ENCODE assay signal across 10 cellular contexts in the genomic region with DNA sequence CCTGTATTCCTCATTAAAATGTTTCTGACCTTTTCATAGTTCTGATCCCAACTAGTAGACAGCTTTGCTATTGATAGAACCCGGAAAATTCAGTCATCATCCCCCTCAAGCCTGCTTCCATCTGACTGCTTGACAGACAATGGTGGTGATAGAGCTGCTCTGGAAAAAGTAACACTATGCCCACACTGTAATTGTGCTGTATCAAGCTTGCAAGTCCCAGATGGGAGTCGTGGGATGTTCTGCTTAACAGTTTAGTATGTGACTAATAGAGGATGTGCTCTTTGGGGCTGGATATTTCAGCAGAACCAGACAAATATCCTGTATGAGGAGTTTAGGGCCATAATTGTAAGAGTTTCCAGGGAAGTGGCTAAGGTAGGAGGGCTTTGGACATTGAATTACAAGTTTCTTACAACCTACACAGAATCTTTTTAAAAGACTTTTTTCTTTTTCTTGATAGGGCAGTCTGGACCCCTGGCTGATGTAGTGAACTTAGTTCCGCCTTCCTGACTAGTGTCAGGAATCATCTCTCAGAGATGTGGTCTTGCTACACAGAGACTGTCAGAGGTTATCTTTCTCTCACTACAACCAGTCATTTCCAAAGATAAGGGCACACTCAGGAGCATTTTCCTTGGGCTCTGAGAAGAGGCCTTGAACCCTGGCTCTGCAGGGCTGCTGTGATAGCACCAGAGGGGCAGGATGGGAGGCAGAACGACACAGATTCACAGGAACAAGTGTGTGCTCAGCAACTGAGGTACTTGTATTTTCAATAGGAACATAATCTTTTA.
DNase-seq lines count a peak whose midpoint lies in the region; ATAC-seq and TF ChIP-seq lines count a peak whose summit lies in the region.
"Had no signal": no experiment of that assay in that cellular context is flagged by ENCODE, and none has a peak within 500 bp of the region (broad histone marks: within the 10 kb centered on the region; RNA-seq: fewer than 3 reads in every experiment).

No MANE protein-coding gene starts in this region.

- no peaks in the 10 kb centered on the region for H3K9me3 Mint-ChIP-seq in CD8-positive, alpha-beta T cell

- H3K36me3 Mint-ChIP-seq in CD8-positive, alpha-beta T cell = no peaks in the 10 kb centered on the region

- no peaks in the 10 kb centered on the region for H3K36me3 ChIP-seq in CD8-positive, alpha-beta T cell (ENCODE audit: insufficient read depth, low read length)
- H3K36me3 ChIP-seq in muscle layer of duodenum (ENCODE audit: control insufficient read depth in 1 of 2, insufficient read depth in 2 of 2, low read length in 2 of 2) = no peaks in the 10 kb centered on the region
- H3K36me3 ChIP-seq: stomach had no signal

- H3K4me1 Mint-ChIP-seq in CD8-positive, alpha-beta T cell (ENCODE audit: low read depth) = peaks cover 22% of the 10 kb centered on the region

- H3K27ac Mint-ChIP-seq in CD8-positive, alpha-beta T cell = peak overlapping the region; percentile 5

- no peak for TF ChIP-seq CTCF in CD8-positive, alpha-beta T cell (IDR thresholded peaks at IDR 0.05)
- TF ChIP-seq CTCF in HL-60 (IDR thresholded peaks at IDR 0.05; ENCODE audit: insufficient read depth, low read length) (no peak), astrocyte of the spinal cord (IDR thresholded peaks at IDR 0.05; ENCODE audit: low read depth, low read length) (no peak)

- POLR2A ChIA-PET in CD8-positive, alpha-beta T cell (lab: Charles Lee) = interaction anchor here (0.6 to 1.1 kb wide), 2 partner anchors 215 to 223 kb away, joined by 3 read pairs; no protein-coding TSS in a partner anchor

- intact Hi-C loops in CD8-positive, alpha-beta T cell (cut with DNase I, micrococcal nuclease) = loop anchor here (5.0 to 10.0 kb wide), 3 partner anchors 189 to 227 kb away; no protein-coding TSS in a partner anchor

- H3K4me3 Mint-ChIP-seq in CD8-positive, alpha-beta T cell = no peak overlapping the region

- H3K4me3 ChIP-seq in CD8-positive, alpha-beta T cell (ENCODE audit: low read depth, low read length) = peak overlapping the region; percentile 7
- no peak overlapping the region for H3K4me3 ChIP-seq in HL-60 (replicated peaks; ENCODE audit: insufficient read depth, low read length)
- no peak overlapping the region for H3K4me3 ChIP-seq in astrocyte of the spinal cord (ENCODE audit: low read depth, low read length)
- no peak overlapping the region for H3K4me3 ChIP-seq in muscle layer of duodenum (ENCODE audit: low read depth in 1 of 2, low read length in 2 of 2)
- H3K4me3 ChIP-seq: stomach had no signal

- no peak for DNase-seq in CD8-positive, alpha-beta T cell
- DNase-seq in HL-60 (ENCODE audit: low read depth in 1 of 2, low spot score in 1 of 2) (peak in 1 of 2 experiments; percentile 2), astrocyte of the spinal cord (ENCODE audit: low read depth, low spot score) (peak; percentile 13), HPDE6-E6E7 (ENCODE audit: extremely low spot score) (no peak), NCI-H187 treated with DMSO at 0.1 percent for 48 hours (lab: John Stamatoyannopoulos, UW) (no peak), GM19240 (ENCODE audit: insufficient read length, low spot score) (no peak)
- DNase-seq in central memory CD4-positive, alpha-beta T cell = no peak
- DNase-seq: stomach had no signal

- in situ Hi-C loops in astrocyte of the spinal cord (cut with HindIII; ENCODE audit: low sequenced_read_pairs) = no loop called here

- H3K27me3 ChIP-seq in CD8-positive, alpha-beta T cell (ENCODE audit: insufficient read depth, low read length) = no peaks in the 10 kb centered on the region
- no peaks in the 10 kb centered on the region for H3K27me3 ChIP-seq in HL-60 (ENCODE audit: insufficient read depth, poor library complexity, severe bottlenecking)
- H3K27me3 ChIP-seq in muscle layer of duodenum (ENCODE audit: low read depth, low read length) = no peaks in the 10 kb centered on the region
- H3K27me3 ChIP-seq: stomach had no signal

- H3K4me1 ChIP-seq in CD8-positive, alpha-beta T cell (ENCODE audit: insufficient read depth, low read length) = peaks cover 20% of the 10 kb centered on the region
- peaks cover 2 to 3% of the 10 kb centered on the region in 2 donors for H3K4me1 ChIP-seq in muscle layer of duodenum (ENCODE audit: control insufficient read depth in 1 of 2, insufficient read depth in 2 of 2, low read length in 2 of 2)

- H3K27ac ChIP-seq in CD8-positive, alpha-beta T cell (ENCODE audit: low read depth, low read length) = no peak overlapping the region
- peak overlapping the region; percentile 53 for H3K27ac ChIP-seq in HL-60 (replicated peaks)
- H3K27ac ChIP-seq in muscle layer of duodenum (ENCODE audit: low read length) = peak overlapping the region; percentile 25
- H3K27ac ChIP-seq: RWPE1, stomach had no signal

- H3K27me3 Mint-ChIP-seq in CD8-positive, alpha-beta T cell (ENCODE audit: low read depth) = peaks cover 8% of the 10 kb centered on the region

- no peak for ATAC-seq in CD8-positive, alpha-beta T cell

- no peaks in the 10 kb centered on the region for H3K9me3 ChIP-seq in CD8-positive, alpha-beta T cell (ENCODE audit: low read length)
- H3K9me3 ChIP-seq in muscle layer of duodenum (ENCODE audit: control insufficient read depth in 1 of 2, low read length in 2 of 2) = no peaks in the 10 kb centered on the region
- H3K9me3 ChIP-seq: stomach had no signal

- CTCF ChIA-PET in CD8-positive, alpha-beta T cell (lab: Charles Lee) = no interaction called here
